8 cellular contexts compared by ENCODE assay signal in the genomic region with DNA sequence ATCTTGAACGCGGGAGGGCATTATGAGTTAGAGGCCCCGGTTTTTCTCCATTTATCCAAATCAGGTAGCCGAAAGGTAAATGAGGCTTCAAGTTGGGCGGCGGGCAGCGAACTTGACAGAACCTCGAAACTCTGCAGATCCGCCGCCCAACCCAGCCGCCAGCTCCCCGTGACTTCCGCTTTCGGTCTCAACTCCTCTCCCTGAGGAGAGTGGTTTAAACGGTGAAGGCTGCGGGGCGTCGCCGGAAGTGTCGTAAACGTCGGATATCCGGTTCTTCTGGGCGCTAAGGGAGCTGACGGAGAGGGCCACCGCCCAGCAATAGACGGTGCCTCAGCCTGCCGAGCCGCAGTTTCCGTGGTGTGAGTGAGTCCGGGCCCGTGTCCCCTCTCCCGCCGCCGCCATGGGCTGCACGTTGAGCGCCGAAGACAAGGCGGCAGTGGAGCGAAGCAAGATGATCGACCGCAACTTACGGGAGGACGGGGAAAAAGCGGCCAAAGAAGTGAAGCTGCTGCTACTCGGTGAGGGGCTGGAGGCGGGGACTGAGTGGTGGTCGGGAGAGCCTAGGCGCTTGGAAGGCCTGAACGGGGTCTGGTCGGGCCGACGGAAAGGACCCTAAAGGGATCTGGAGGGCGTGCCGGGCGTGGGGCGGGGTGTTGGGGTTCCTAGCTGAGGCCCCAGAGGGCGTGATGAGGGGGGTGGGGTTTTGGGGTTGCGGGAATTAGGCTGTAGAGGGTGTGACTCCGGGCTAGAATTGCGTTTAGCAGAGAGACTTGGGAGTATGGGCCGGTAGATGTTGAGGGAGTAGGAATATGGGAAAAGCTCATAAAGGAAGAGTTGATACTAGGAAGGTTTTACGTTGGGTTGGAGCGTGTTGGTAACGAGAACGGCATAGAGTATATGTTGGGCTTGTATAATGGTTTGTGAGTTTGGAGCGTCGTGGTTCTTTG. TPM values are rescaled to one million over a fixed set of nuclear protein-coding genes. Genes with fewer than 3 reads are reported as not detected.
DNase-seq lines count a peak whose midpoint lies in the region; ATAC-seq and TF ChIP-seq lines count a peak whose summit lies in the region.

TSS of gene GNAI3 (plus strand) at position 295 of the 947 bp plus-strand sequence. CDS start at position 401, 106 bp downstream.

- ATAC-seq in GM19397 (IDR thresholded peaks at IDR 0.05; ENCODE audit: unreplicated experiment) (peak; percentile 90), HG03565 (IDR thresholded peaks at IDR 0.05; ENCODE audit: unreplicated experiment) (peak; percentile 87), left lung (peak; percentile 98)

- H3K36me3 ChIP-seq in left lung = no peaks in the 10 kb centered on the region

- intact Hi-C loops in left lung (cut with DNase I) = loop anchor here in 1 of 2 donors (5.0 to 10.0 kb wide), 3 partner anchors 74 to 436 kb away; partner anchors contain the start of gene AHCYL1

- peaks cover 23 to 61% of the 10 kb centered on the region in 2 donors for H3K4me1 ChIP-seq in left lung

- H3K27ac ChIP-seq in left lung = peak within 1 kb of the TSS; percentile 93 to 98

- H3K9me3 ChIP-seq in left lung = no peaks in the 10 kb centered on the region

- DNase-seq in CD1c-positive myeloid dendritic cell (ENCODE audit: extremely low spot score) = peak; percentile 98
- DNase-seq in NCI-H748 treated with DMSO at 0.1 percent for 48 hours (lab: John Stamatoyannopoulos, UW) = peak; percentile 88
- DNase-seq in activated CD4-positive, alpha-beta T cell treated with anti-CD3 and anti-CD28 coated beads, Interleukin-2, amount 50 U/mL, for 4 hours = peak; percentile 95
- peak; percentile 96 for DNase-seq in dermis blood vessel endothelial cell
- peak; percentile 97 to 99 for DNase-seq in left lung
- DNase-seq in stimulated activated CD4-positive, alpha-beta T cell treated with anti-CD3 and anti-CD28 coated beads, Interleukin-2, amount 100 ng/mL, for 4 hours (ENCODE audit: low read depth) = peak; percentile 92

- peak within 1 kb of the TSS; percentile 71 to 83 for H3K4me3 ChIP-seq in left lung

- no peak for TF ChIP-seq CTCF in left lung (IDR thresholded peaks at IDR 0.05)

- no peaks in the 10 kb centered on the region for H3K27me3 ChIP-seq in left lung

RNA-seq across cellular contexts. Expression of gene GNAI3, which starts in this region (rescaled TPM):
- total RNA-seq in dermis blood vessel endothelial cell (16.3 and 22.9 TPM in 2 replicates), left lung (1 to 10 TPM; 6.4 to 9.9 TPM)

Comparison
In these comparisons a context has a peak if more than half of its experiments do, and no peak if none do; other contexts are left out.
1. Peak in every context shown above with its lines: DNase-seq, ATAC-seq, H3K4me3 ChIP-seq and H3K27ac ChIP-seq.